Comparison of ENCODE assay signal across 12 cellular contexts in genomic region chr4:163492951-163493504, GRCh38. TPM values are rescaled to one million over a fixed set of nuclear protein-coding genes. Genes with fewer than 3 reads are reported as not detected.
DNase-seq lines count a peak whose midpoint lies in the region; ATAC-seq and TF ChIP-seq lines count a peak whose summit lies in the region.
"Had no signal": no experiment of that assay in that cellular context is flagged by ENCODE, and none has a peak within 500 bp of the region (broad histone marks: within the 10 kb centered on the region; RNA-seq: fewer than 3 reads in every experiment).

No MANE protein-coding gene starts in this region.

- BruUV-seq in Caco-2 (replicated peaks; lab: Mats Ljungman, UMichigan): no TSS peak

- peak overlapping the region; percentile 90 for H3K4me3 Mint-ChIP-seq in Caco-2 (ENCODE audit: unreplicated experiment)
- H3K4me3 Mint-ChIP-seq in GM23338: peak overlapping the region; percentile 99

- H3K27ac ChIP-seq in GM23338 (ENCODE audit: low read depth) (no peak overlapping the region), WERI-Rb-1 (peak overlapping the region; percentile 95)

- H3K4me1 Mint-ChIP-seq in Caco-2 (ENCODE audit: low read depth, unreplicated experiment): peaks cover 5% of the 10 kb centered on the region
- H3K4me1 Mint-ChIP-seq in GM23338: peaks cover 6% of the 10 kb centered on the region; the same call in 1 of the 3 replicates

- H3K9me3 Mint-ChIP-seq in Caco-2 (ENCODE audit: unreplicated experiment): no peaks in the 10 kb centered on the region
- peaks cover 2% of the 10 kb centered on the region; the same call in 2 of the 3 replicates for H3K9me3 Mint-ChIP-seq in GM23338

- peak overlapping the region; percentile 99 for H3K27ac Mint-ChIP-seq in Caco-2 (ENCODE audit: unreplicated experiment)
- H3K27ac Mint-ChIP-seq in GM23338: no peak overlapping the region

- 0 out of 2 replicates have a peak, but pooled peaks cover 3% of the 10 kb centered on the region for H4K20me1 ChIP-seq in GM23338 (replicated peaks; ENCODE audit: insufficient read depth)

- no peaks in the 10 kb centered on the region for H3K9me2 ChIP-seq in GM23338 (ENCODE audit: insufficient read depth)

- H3K4me1 ChIP-seq in Caco-2 (0 out of 2 replicates have a peak, but pooled peaks cover 3% of the 10 kb centered on the region), GM23338 (ENCODE audit: insufficient read depth) (peaks cover 19% of the 10 kb centered on the region)

- H2AFZ ChIP-seq in GM23338: no peak overlapping the region

- CTCF ChIA-PET in Caco-2 (lab: Charles Lee): interaction anchor here (2.1 kb wide), 1 partner anchor 57 kb away, joined by 10 read pairs; no protein-coding TSS in a partner anchor

- H3K27me3 ChIP-seq in Caco-2 (replicated peaks; ENCODE audit: control insufficient read depth, insufficient read depth, low read length) (no peaks in the 10 kb centered on the region), GM23338 (ENCODE audit: insufficient read depth) (no peaks in the 10 kb centered on the region), WERI-Rb-1 (ENCODE audit: insufficient read depth, low read depth, severe bottlenecking) (no peaks in the 10 kb centered on the region)
- H3K27me3 ChIP-seq: left lung, vagina had no signal

- peaks cover 35% of the 10 kb centered on the region for H3K79me2 ChIP-seq in GM23338 (replicated peaks; ENCODE audit: insufficient read depth)

- H3K9me3 ChIP-seq in Caco-2: no peaks in the 10 kb centered on the region
- H3K9me3 ChIP-seq in WERI-Rb-1 (ENCODE audit: severe bottlenecking): no peaks in the 10 kb centered on the region
- H3K9me3 ChIP-seq: left lung, vagina had no signal

- ATAC-seq in GM23338 (no peak), HG03457 (IDR thresholded peaks at IDR 0.05; ENCODE audit: unreplicated experiment) (no peak)
- ATAC-seq: left lung, Right ventricle myocardium inferior had no signal

- no peak for TF ChIP-seq CTCF in Caco-2 (IDR thresholded peaks at IDR 0.05; ENCODE audit: insufficient read depth in 1 of 2, low read depth in 1 of 2, low read length in 1 of 2, severe bottlenecking in 1 of 2, unreplicated experiment in 1 of 2)
- no peak for TF ChIP-seq CTCF in GM23338 (conservative IDR thresholded peaks at IDR 0.05; ENCODE audit: low read depth in 2 of 2)
- TF ChIP-seq CTCF in WERI-Rb-1 (IDR thresholded peaks at IDR 0.05; ENCODE audit: low read depth, low read length): no peak

- intact Hi-C loops in Caco-2 (cut with micrococcal nuclease; ENCODE audit: unreplicated experiment): loop anchor here (5.0 kb wide), 2 partner anchors 326 to 1254 kb away; partner anchors contain the start of gene NAF1

- no peaks in the 10 kb centered on the region; the same call in 1 of the 2 replicates for H3F3A ChIP-seq in GM23338 (replicated peaks; ENCODE audit: low read depth)

- DNase-seq in Caco-2: no peak
- DNase-seq in GM23338 (ENCODE audit: low spot score): peak; percentile 19
- no peak for DNase-seq in WERI-Rb-1
- DNase-seq in left kidney (ENCODE audit: low read depth, low spot score): peak; percentile 4
- DNase-seq in stimulated activated CD4-positive, alpha-beta T cell treated with anti-CD3 and anti-CD28 coated beads, Interleukin-12 subunit alpha, Interleukin-12 subunit beta, amount 100 ng/mL, for 4 hours: no peak
- no peak for DNase-seq in islet precursor cell
- DNase-seq: activated effector memory CD4-positive, alpha-beta T cell treated with Interleukin-2 at 50 U/mL for 16 hours; H7 had no signal

- no peak overlapping the region for H3K4me3 ChIP-seq in Caco-2 (ENCODE audit: low read depth, low read length)
- H3K4me3 ChIP-seq in GM23338: 0 out of 2 replicates have a peak overlapping the region, but pooled peaks have one; percentile 71
- no peak overlapping the region for H3K4me3 ChIP-seq in WERI-Rb-1 (ENCODE audit: low read depth, low read length)

- H3K27me3 Mint-ChIP-seq in Caco-2 (ENCODE audit: insufficient read depth, unreplicated experiment) (peaks cover 3% of the 10 kb centered on the region), GM23338 (ENCODE audit: insufficient read depth, low read depth, poor library complexity) (peaks cover 10% of the 10 kb centered on the region)

- POLR2A ChIA-PET in Caco-2 (lab: Charles Lee): no interaction called here

- H3K4me2 ChIP-seq in GM23338: 0 out of 2 replicates have a peak overlapping the region, but pooled peaks have one; percentile 91

- H3K36me3 Mint-ChIP-seq in Caco-2 (ENCODE audit: insufficient read depth, unreplicated experiment) (peaks cover 12% of the 10 kb centered on the region), GM23338 (ENCODE audit: low read depth) (peaks cover 18% of the 10 kb centered on the region)

- H3K36me3 ChIP-seq in Caco-2 (ENCODE audit: control insufficient read depth, insufficient read depth, low read length) (no peaks in the 10 kb centered on the region), GM23338 (ENCODE audit: insufficient read depth) (no peaks in the 10 kb centered on the region), WERI-Rb-1 (peaks cover 14% of the 10 kb centered on the region)
- H3K36me3 ChIP-seq: left lung, vagina had no signal

TF ChIP-seq in GM23338, 12 proteins besides CTCF, POLR2A, EP300 and RAD21 (continues in another document):
- TF ChIP-seq POLR2AphosphoS5 (IDR thresholded peaks at IDR 0.05; ENCODE audit: low read depth): no peak
- TF ChIP-seq CREB1 (CRISPR knock-in tag; IDR thresholded peaks at IDR 0.05; ENCODE audit: low read depth): no peak
- TF ChIP-seq ZNF331 (CRISPR knock-in tag; IDR thresholded peaks at IDR 0.05; ENCODE audit: low read depth): no peak
- no peak for TF ChIP-seq EZH2phosphoT487 (IDR thresholded peaks at IDR 0.05; ENCODE audit: unreplicated experiment)
- TF ChIP-seq STAT1 (IDR thresholded peaks at IDR 0.05; ENCODE audit: unreplicated experiment): no peak
- no peak for TF ChIP-seq JUNB (IDR thresholded peaks at IDR 0.05; ENCODE audit: unreplicated experiment)
- TF ChIP-seq REST (IDR thresholded peaks at IDR 0.05; ENCODE audit: unreplicated experiment): no peak
- TF ChIP-seq ZNF114 (CRISPR knock-in tag; IDR thresholded peaks at IDR 0.05): no peak
- TF ChIP-seq ETS1 (IDR thresholded peaks at IDR 0.05): no peak
- no peak for TF ChIP-seq EZH2 (IDR thresholded peaks at IDR 0.05; ENCODE audit: low read depth, unreplicated experiment)

RNA-seq across cellular contexts. Expression of gene TMA16, which starts 1.5 kb away (rescaled TPM):
- total RNA-seq in Caco-2 (2022): 23.7 and 31.1 TPM in 2 replicates
- 46.4 and 77.6 TPM in 2 replicates for total RNA-seq in GM23338 (2014; rRNA removed; shearing (Covaris generic))
- 96.1 and 101 TPM in 2 replicates for polyA plus RNA-seq in GM23338 (2016; fragmentation: Nextera tagmentation; extraction: Ambion mirVana)

RNA-seq across cellular contexts. Expression of gene TKTL2, which starts 19.5 kb away (rescaled TPM):
- not detected in 2 replicates for total RNA-seq in Caco-2 (2022)
- total RNA-seq in GM23338 (2014; rRNA removed; shearing (Covaris generic)): 0.07 TPM in 1 of 2 replicates, not detected in the other
- not detected in 2 replicates for polyA plus RNA-seq in GM23338 (2016; fragmentation: Nextera tagmentation; extraction: Ambion mirVana)
- total RNA-seq: H7, left lung, Right ventricle myocardium inferior, vagina had no signal

Comparison
In these comparisons a context has a peak if more than half of its experiments do, and no peak if none do; other contexts are left out.
1. DNase-seq: peak in GM23338 (single experiment) and left kidney (single experiment); none in Caco-2 (0 of 2), WERI-Rb-1 (single experiment), stimulated activated CD4-positive, alpha-beta T cell treated with anti-CD3 and anti-CD28 coated beads, Interleukin-12 subunit alpha, Interleukin-12 subunit beta, amount 100 ng/mL, for 4 hours (single experiment) and islet precursor cell (single experiment).